ENCODE assay signal across 19 cellular contexts in genomic region chr2:27690052-27690451, GRCh38. TPM values are rescaled to one million over a fixed set of nuclear protein-coding genes. Genes with fewer than 3 reads are reported as not detected.
DNase-seq lines count a peak whose midpoint lies in the region; ATAC-seq, FAIRE-seq and TF ChIP-seq lines count a peak whose summit lies in the region.
"Had no signal": no experiment of that assay in that cellular context is flagged by ENCODE, and none has a peak within 500 bp of the region (broad histone marks: within the 10 kb centered on the region; RNA-seq: fewer than 3 reads in every experiment).

No MANE protein-coding gene starts in this region.

- TF ChIP-seq EP300 in HepG2 (IDR thresholded peaks at IDR 0.05; ENCODE audit: low read depth in 2 of 2, low read length in 2 of 2), result no peak
- no peak for TF ChIP-seq EP300 in HepG2 (CRISPR knock-in tag; IDR thresholded peaks at IDR 0.05; ENCODE audit: borderline replicate concordance)

- H3K36me3 Mint-ChIP-seq in chondrocyte (ENCODE audit: low read depth), result peaks cover 22% of the 10 kb centered on the region

- no peaks in the 10 kb centered on the region for H3K9me3 Mint-ChIP-seq in chondrocyte (ENCODE audit: low read depth)
- H3K9me3 Mint-ChIP-seq: CD4-positive, alpha-beta T cell; GM23338 had no signal

- H3K27me3 ChIP-seq in HepG2 (ENCODE audit: control insufficient read depth in 1 of 2, insufficient read depth in 2 of 2, low read length in 2 of 2) (no peaks in the 10 kb centered on the region), right lobe of liver (no peaks in the 10 kb centered on the region), RWPE2 (ENCODE audit: insufficient read depth, poor library complexity, severe bottlenecking) (no peaks in the 10 kb centered on the region), pancreas (no peaks in the 10 kb centered on the region)

- H4K20me1 ChIP-seq in HepG2 (ENCODE audit: insufficient read depth, low read length), result no peaks in the 10 kb centered on the region

- no peak overlapping the region for H3K4me3 Mint-ChIP-seq in chondrocyte (ENCODE audit: unreplicated experiment)
- H3K4me3 Mint-ChIP-seq: B cell; CD4-positive, alpha-beta T cell; GM23338 had no signal

- H3K27ac Mint-ChIP-seq in chondrocyte (ENCODE audit: unreplicated experiment), result no peak overlapping the region
- H3K27ac Mint-ChIP-seq: B cell; CD4-positive, alpha-beta T cell; GM23338 had no signal

- BruUV-seq in HepG2 (replicated peaks; lab: Mats Ljungman, UMichigan), result no TSS peak

- H3K4me3 ChIP-seq in HepG2 (replicated peaks in 1 of 3; ENCODE audit: insufficient read depth in 1 of 3, low read depth in 2 of 3, low read length in 3 of 3) (no peak overlapping the region), right lobe of liver (no peak overlapping the region), RWPE2 (ENCODE audit: severe bottlenecking) (no peak overlapping the region), pancreas (no peak overlapping the region)
- H3K4me3 ChIP-seq: GM23338 had no signal

- in situ Hi-C loops in HepG2 (cut with HindIII; ENCODE audit: extremely low pct_ligation_motif_present, low pct_unique_long_range_greater_than_20kb), result no loop called here

- ATAC-seq in HepG2 (no peak), right lobe of liver (no peak), RWPE2 (ENCODE audit: low read depth) (no peak), pancreas (no peak)
- ATAC-seq: GM23338 had no signal

- H3K9ac ChIP-seq in HepG2 (ENCODE audit: insufficient read depth, low read depth, low read length), result no peak overlapping the region

- H3K4me1 Mint-ChIP-seq in chondrocyte (ENCODE audit: low read depth), result no peaks in the 10 kb centered on the region
- H3K4me1 Mint-ChIP-seq: B cell, GM23338 had no signal

- TF ChIP-seq POLR2A in HepG2 (IDR thresholded peaks at IDR 0.05; ENCODE audit: insufficient read depth in 1 of 2, low read depth in 2 of 2, low read length in 2 of 2) (no peak), right lobe of liver (IDR thresholded peaks at IDR 0.05) (no peak)

- intact Hi-C loops in HepG2 (cut with micrococcal nuclease; ENCODE audit: unreplicated experiment) (no loop called here), right lobe of liver (cut with DNase I) (no loop called here), pancreas (cut with DNase I) (no loop called here)

- POLR2A ChIA-PET in HepG2 (lab: Yijun Ruan, JAX), result no interaction called here

- no peaks in the 10 kb centered on the region for H3K79me2 ChIP-seq in HepG2 (ENCODE audit: insufficient read depth, low read length)

- H3K27ac ChIP-seq in HepG2 (ENCODE audit: extremely low read length, insufficient read depth, low read length) (no peak overlapping the region), right lobe of liver (no peak overlapping the region), RWPE2 (ENCODE audit: poor library complexity, severe bottlenecking) (peak overlapping the region; percentile 16), pancreas (no peak overlapping the region)

- FAIRE-seq in HepG2 (lab: Jason Lieb, UNC) (no peak), pancreas (lab: Jason Lieb, UNC) (peak; percentile 17)
- FAIRE-seq: A204.1, G401.6, GM12892 had no signal

- H2AFZ ChIP-seq in HepG2 (ENCODE audit: low read length), result no peak overlapping the region
- H2AFZ ChIP-seq: GM23338 had no signal

- H3K9me3 ChIP-seq in HepG2 (ENCODE audit: low read length) (no peaks in the 10 kb centered on the region), right lobe of liver (no peaks in the 10 kb centered on the region), RWPE2 (ENCODE audit: severe bottlenecking) (no peaks in the 10 kb centered on the region), pancreas (no peaks in the 10 kb centered on the region)

- DNase-seq in HepG2 (ENCODE audit: low spot score) (no peak), right lobe of liver (no peak), RWPE2 (ENCODE audit: low spot score) (no peak), pancreas (no peak), chondrocyte (ENCODE audit: low spot score) (no peak), GDM1 (lab: John Stamatoyannopoulos, UW) (no peak)
- no peak for DNase-seq in activated CD8-positive, alpha-beta memory T cell treated with anti-CD3 and anti-CD28 coated beads for 24 hours
- DNase-seq: C1 segment of cervical spinal cord; Calu3; CD4-positive, alpha-beta T cell; DMS 273 treated with DMSO at 0.1 percent for 48 hours; DMS79 treated with DMSO at 0.1 percent for 48 hours; EL; H7 had no signal

- H3K36me3 ChIP-seq in HepG2 (replicated peaks in 1 of 2; ENCODE audit: control insufficient read depth in 1 of 2, insufficient read depth in 2 of 2, low read length in 2 of 2) (peaks cover 9 to 48% of the 10 kb centered on the region in 2 experiments), right lobe of liver (peaks cover 0 to 41% (median 19%) of the 10 kb centered on the region in 4 donors), RWPE2 (ENCODE audit: low read depth) (peaks cover 72% of the 10 kb centered on the region), pancreas (peaks cover 0 to 32% (median 0%) of the 10 kb centered on the region in 3 donors)

- CTCF ChIA-PET in HepG2 (lab: Yijun Ruan, JAX; ENCODE audit: low intra/inter-chr PET ratio, low total read pairs), result no interaction called here

- no peak overlapping the region for H3K4me2 ChIP-seq in HepG2 (ENCODE audit: low read depth, low read length)
- H3K4me2 ChIP-seq: GM23338 had no signal

- TF ChIP-seq CTCF in HepG2 (CRISPR knock-in tag; IDR thresholded peaks at IDR 0.05) (no peak), right lobe of liver (IDR thresholded peaks at IDR 0.05) (no peak), RWPE2 (IDR thresholded peaks at IDR 0.05; ENCODE audit: poor library complexity, severe bottlenecking) (no peak), pancreas (IDR thresholded peaks at IDR 0.05) (no peak), chondrocyte (IDR thresholded peaks at IDR 0.05) (no peak)

- no peak for TF ChIP-seq RAD21 in HepG2 (CRISPR knock-in tag; IDR thresholded peaks at IDR 0.05)

- H3K4me1 ChIP-seq in HepG2 (ENCODE audit: insufficient read depth, low read length), result no peaks in the 10 kb centered on the region
- no peaks in the 10 kb centered on the region for H3K4me1 ChIP-seq in right lobe of liver
- peaks cover 12% of the 10 kb centered on the region for H3K4me1 ChIP-seq in RWPE2 (ENCODE audit: insufficient read depth, poor library complexity, severe bottlenecking)
- H3K4me1 ChIP-seq in pancreas, result no peaks in the 10 kb centered on the region

- H3K27me3 Mint-ChIP-seq in chondrocyte (ENCODE audit: low read depth), result no peaks in the 10 kb centered on the region
- H3K27me3 Mint-ChIP-seq: B cell; CD4-positive, alpha-beta T cell had no signal

RNA-seq across cellular contexts. Expression of gene SLC4A1AP, which starts 26.4 kb away (rescaled TPM):
- 44.6 and 59.0 TPM in 2 replicates for total RNA-seq in HepG2 (2016; rRNA removed; fragmentation: Illumina TruSeq; extraction: Trizol)
- 4.9 and 6.1 TPM in 2 replicates for total RNA-seq in HepG2 (2016; cell fraction: cytosol; rRNA removed; fragmentation: Illumina TruSeq; extraction: Trizol; ENCODE audit: low read depth)
- 44.0 and 52.8 TPM in 2 replicates for total RNA-seq in HepG2 (2016; cell fraction: insoluble cytoplasmic fraction; rRNA removed; fragmentation: Illumina TruSeq; extraction: Trizol)
- total RNA-seq in HepG2 (2016; cell fraction: membrane; rRNA removed; fragmentation: Illumina TruSeq; extraction: Trizol), result 8.2 and 10.0 TPM in 2 replicates
- total RNA-seq in HepG2 (2016; cell fraction: nucleus; rRNA removed; fragmentation: Illumina TruSeq; extraction: Trizol), result 31.4 and 34.3 TPM in 2 replicates
- 13.4 and 15.3 TPM in 2 replicates for polyA plus RNA-seq in HepG2 (2011; rRNA removed)
- 9.4 and 10.5 TPM in 2 replicates for polyA plus RNA-seq in HepG2 (2011; cell fraction: cytosol; rRNA removed)
- polyA plus RNA-seq in HepG2 (2011; cell fraction: nucleus; rRNA removed), result 18.1 and 21.0 TPM in 2 replicates
- polyA plus RNA-seq in HepG2 (2012), result 21.9 and 28.3 TPM in 2 replicates
- 1.9 and 2.3 TPM in 2 replicates for polyA plus RNA-seq in HepG2 (2016; cell fraction: cytosol; fragmentation: Illumina TruSeq; extraction: Trizol; ENCODE audit: low read depth)
- polyA plus RNA-seq in HepG2 (2016; cell fraction: insoluble cytoplasmic fraction; fragmentation: Illumina TruSeq; extraction: Trizol; ENCODE audit: low read depth), result 49.7 and 51.9 TPM in 2 replicates
- polyA plus RNA-seq in HepG2 (2016; cell fraction: membrane; fragmentation: Illumina TruSeq; extraction: Trizol; ENCODE audit: low read depth), result 3.4 and 4.5 TPM in 2 replicates
- polyA plus RNA-seq in HepG2 (2016; cell fraction: nucleus; fragmentation: Illumina TruSeq; extraction: Trizol; ENCODE audit: insufficient read depth, low read depth), result 42.8 and 45.5 TPM in 2 replicates
- polyA minus RNA-seq in HepG2 (2011; rRNA and poly(A)+ RNA removed; ENCODE audit: low replicate concordance), result 11.2 and 15.3 TPM in 2 replicates
- polyA minus RNA-seq in HepG2 (2011; cell fraction: cytosol; rRNA and poly(A)+ RNA removed), result 13.8 and 14.9 TPM in 2 replicates
- 18.9 and 22.8 TPM in 2 replicates for polyA minus RNA-seq in HepG2 (2011; cell fraction: nucleus; rRNA and poly(A)+ RNA removed)
- 10 to 100 TPM in 2 of 6 experiments, 1 to 10 TPM in 4; 6.5 to 12.7 (median 8.5) TPM for total RNA-seq in right lobe of liver
- 10 to 100 TPM in 1 of 6 donors, 1 to 10 TPM in 5; 5.1 to 12.1 (median 8.1) TPM for total RNA-seq in pancreas
- polyA plus RNA-seq in pancreas, result 10 to 100 TPM in 1 of 2 donors, 1 to 10 TPM in 1; 7.7 to 12.6 TPM
- 16.4 to 24.3 TPM (median 18.8 TPM) in 3 replicates for total RNA-seq in chondrocyte

RNA-seq across cellular contexts. Expression of gene SUPT7L, which starts 26.6 kb away (rescaled TPM):
- total RNA-seq in HepG2 (2016; rRNA removed; fragmentation: Illumina TruSeq; extraction: Trizol) (28.7 and 32.9 TPM in 2 replicates), right lobe of liver (10 to 100 TPM; 11.4 to 15.3 (median 13.9) TPM), pancreas (10 to 100 TPM in 3 of 6 donors, 1 to 10 TPM in 3; 8.0 to 18.1 (median 9.9) TPM), chondrocyte (29.1 to 37.1 TPM (median 30.7 TPM) in 3 replicates)
- total RNA-seq in HepG2 (2016; cell fraction: cytosol; rRNA removed; fragmentation: Illumina TruSeq; extraction: Trizol; ENCODE audit: low read depth), result 4.8 and 5.8 TPM in 2 replicates
- 27.3 and 33.0 TPM in 2 replicates for total RNA-seq in HepG2 (2016; cell fraction: insoluble cytoplasmic fraction; rRNA removed; fragmentation: Illumina TruSeq; extraction: Trizol)
- total RNA-seq in HepG2 (2016; cell fraction: membrane; rRNA removed; fragmentation: Illumina TruSeq; extraction: Trizol), result 11.7 TPM in 2 replicates
- total RNA-seq in HepG2 (2016; cell fraction: nucleus; rRNA removed; fragmentation: Illumina TruSeq; extraction: Trizol), result 46.3 and 47.7 TPM in 2 replicates
- polyA plus RNA-seq in HepG2 (2011; rRNA removed) (77.5 and 78.0 TPM in 2 replicates), pancreas (10 to 100 TPM; 22.5 to 32.4 TPM)
- 42.9 and 43.8 TPM in 2 replicates for polyA plus RNA-seq in HepG2 (2011; cell fraction: cytosol; rRNA removed)
- 131 and 148 TPM in 2 replicates for polyA plus RNA-seq in HepG2 (2011; cell fraction: nucleus; rRNA removed)
- 36.6 and 37.0 TPM in 2 replicates for polyA plus RNA-seq in HepG2 (2012)
- polyA plus RNA-seq in HepG2 (2016; cell fraction: cytosol; fragmentation: Illumina TruSeq; extraction: Trizol; ENCODE audit: low read depth), result 2.7 and 2.9 TPM in 2 replicates
- polyA plus RNA-seq in HepG2 (2016; cell fraction: insoluble cytoplasmic fraction; fragmentation: Illumina TruSeq; extraction: Trizol; ENCODE audit: low read depth), result 35.5 and 40.9 TPM in 2 replicates
- 7.6 and 8.4 TPM in 2 replicates for polyA plus RNA-seq in HepG2 (2016; cell fraction: membrane; fragmentation: Illumina TruSeq; extraction: Trizol; ENCODE audit: low read depth)
- polyA plus RNA-seq in HepG2 (2016; cell fraction: nucleus; fragmentation: Illumina TruSeq; extraction: Trizol; ENCODE audit: insufficient read depth, low read depth), result 97.5 and 99.5 TPM in 2 replicates
- polyA minus RNA-seq in HepG2 (2011; rRNA and poly(A)+ RNA removed; ENCODE audit: low replicate concordance), result 56.7 and 59.6 TPM in 2 replicates
- 26.8 and 31.8 TPM in 2 replicates for polyA minus RNA-seq in HepG2 (2011; cell fraction: cytosol; rRNA and poly(A)+ RNA removed)
- 76.9 and 100 TPM in 2 replicates for polyA minus RNA-seq in HepG2 (2011; cell fraction: nucleus; rRNA and poly(A)+ RNA removed)
